In genomic region chr1:39082811-39083576, GRCh38 we compare ENCODE assay signal across 15 cellular contexts. TPM values are rescaled to one million over a fixed set of nuclear protein-coding genes. Genes with fewer than 3 reads are reported as not detected.
DNase-seq lines count a peak whose midpoint lies in the region; ATAC-seq lines count a peak whose summit lies in the region.
"Had no signal": no experiment of that assay in that cellular context is flagged by ENCODE, and none has a peak within 500 bp of the region (broad histone marks: within the 10 kb centered on the region; RNA-seq: fewer than 3 reads in every experiment).

No MANE protein-coding gene starts in this region.

- 0 out of 2 replicates have a peak, but pooled peaks cover 3% of the 10 kb centered on the region for H3K4me1 ChIP-seq in iPS-20b (ENCODE audit: insufficient read depth, low read length)

- CTCF ChIA-PET in activated CD4-positive, alpha-beta T cell treated with anti-CD3 and anti-CD28 coated beads for 36 hours (lab: Charles Lee) = interaction anchor here (0.5 to 1.8 kb wide), 6 partner anchors 9 to 332 kb away, joined by 3 to 13 read pairs (median 4); no protein-coding TSS in a partner anchor

- no peak for ATAC-seq in activated CD4-positive, alpha-beta T cell treated with anti-CD3 and anti-CD28 coated beads for 36 hours
- ATAC-seq in stimulated activated effector memory CD8-positive, alpha-beta T cell treated with anti-CD3 and anti-CD28 coated beads, Interleukin-12 subunit alpha, Interleukin-12 subunit beta, amount 100 ng/mL, for 72 hours = no peak
- no peak for ATAC-seq in HG02610 (IDR thresholded peaks at IDR 0.05; ENCODE audit: unreplicated experiment)
- ATAC-seq: left lobe of liver had no signal

- H3K9me3 Mint-ChIP-seq in activated CD4-positive, alpha-beta T cell treated with anti-CD3 and anti-CD28 coated beads for 36 hours (ENCODE audit: low read depth) = no peaks in the 10 kb centered on the region
- no peaks in the 10 kb centered on the region for H3K9me3 Mint-ChIP-seq in activated T-helper 1 cell treated with anti-CD3 and anti-CD28 coated beads, Interleukin-12 subunit alpha, Interleukin-12 subunit beta, Interleukin-2, Interleukin-4 antibody, amounts not matched to agents 30 ng/mL and 10 ng/mL and 1 ng/mL, durations not matched to agents 14 hours and 24 hours and 36 hours
- H3K9me3 Mint-ChIP-seq in stimulated activated effector memory CD8-positive, alpha-beta T cell treated with anti-CD3 and anti-CD28 coated beads, Interleukin-12 subunit alpha, Interleukin-12 subunit beta, amount 100 ng/mL, for 72 hours = no peaks in the 10 kb centered on the region

- peaks cover 8% of the 10 kb centered on the region for H3K4me1 Mint-ChIP-seq in activated CD4-positive, alpha-beta T cell treated with anti-CD3 and anti-CD28 coated beads for 36 hours
- H3K4me1 Mint-ChIP-seq in activated T-helper 1 cell treated with anti-CD3 and anti-CD28 coated beads, Interleukin-12 subunit alpha, Interleukin-12 subunit beta, Interleukin-2, Interleukin-4 antibody, amounts not matched to agents 30 ng/mL and 10 ng/mL and 1 ng/mL, durations not matched to agents 14 hours and 24 hours and 36 hours (ENCODE audit: low read depth) = no peaks in the 10 kb centered on the region
- peaks cover 27% of the 10 kb centered on the region for H3K4me1 Mint-ChIP-seq in stimulated activated effector memory CD8-positive, alpha-beta T cell treated with anti-CD3 and anti-CD28 coated beads, Interleukin-12 subunit alpha, Interleukin-12 subunit beta, amount 100 ng/mL, for 72 hours

- H3K9ac ChIP-seq in iPS-20b (ENCODE audit: low read depth, low read length) = no peak overlapping the region

- peaks cover 32% of the 10 kb centered on the region for H3K27me3 Mint-ChIP-seq in activated CD4-positive, alpha-beta T cell treated with anti-CD3 and anti-CD28 coated beads for 36 hours
- H3K27me3 Mint-ChIP-seq in activated T-helper 1 cell treated with anti-CD3 and anti-CD28 coated beads, Interleukin-12 subunit alpha, Interleukin-12 subunit beta, Interleukin-2, Interleukin-4 antibody, amounts not matched to agents 30 ng/mL and 10 ng/mL and 1 ng/mL, durations not matched to agents 14 hours and 24 hours and 36 hours (ENCODE audit: insufficient read depth) = peaks cover 56% of the 10 kb centered on the region

- H3K27me3 ChIP-seq in iPS-20b (ENCODE audit: insufficient read depth, low read length) = peaks cover 40% of the 10 kb centered on the region

- H3K27ac ChIP-seq in iPS-20b (ENCODE audit: low read length) = no peak overlapping the region

- POLR2A ChIA-PET in activated CD4-positive, alpha-beta T cell treated with anti-CD3 and anti-CD28 coated beads for 36 hours (lab: Charles Lee) = no interaction called here

- H3K27ac Mint-ChIP-seq in activated CD4-positive, alpha-beta T cell treated with anti-CD3 and anti-CD28 coated beads for 36 hours = no peak overlapping the region
- H3K27ac Mint-ChIP-seq in activated T-helper 1 cell treated with anti-CD3 and anti-CD28 coated beads, Interleukin-12 subunit alpha, Interleukin-12 subunit beta, Interleukin-2, Interleukin-4 antibody, amounts not matched to agents 30 ng/mL and 10 ng/mL and 1 ng/mL, durations not matched to agents 14 hours and 24 hours and 36 hours = no peak overlapping the region
- H3K27ac Mint-ChIP-seq in stimulated activated effector memory CD8-positive, alpha-beta T cell treated with anti-CD3 and anti-CD28 coated beads, Interleukin-12 subunit alpha, Interleukin-12 subunit beta, amount 100 ng/mL, for 72 hours = no peak overlapping the region

- H3K36me3 ChIP-seq in iPS-20b (ENCODE audit: insufficient read depth, low read depth, low read length) = peaks cover 4% of the 10 kb centered on the region; the same call in 1 of the 2 replicates

- peak overlapping the region; percentile 52 for H3K4me3 Mint-ChIP-seq in activated CD4-positive, alpha-beta T cell treated with anti-CD3 and anti-CD28 coated beads for 36 hours
- H3K4me3 Mint-ChIP-seq in activated T-helper 1 cell treated with anti-CD3 and anti-CD28 coated beads, Interleukin-12 subunit alpha, Interleukin-12 subunit beta, Interleukin-2, Interleukin-4 antibody, amounts not matched to agents 30 ng/mL and 10 ng/mL and 1 ng/mL, durations not matched to agents 14 hours and 24 hours and 36 hours = peak overlapping the region; percentile 66
- H3K4me3 Mint-ChIP-seq in stimulated activated effector memory CD8-positive, alpha-beta T cell treated with anti-CD3 and anti-CD28 coated beads, Interleukin-12 subunit alpha, Interleukin-12 subunit beta, amount 100 ng/mL, for 72 hours = peak overlapping the region; percentile 58

- peak overlapping the region; percentile 70; the same call in 1 of the 2 replicates for H3K4me3 ChIP-seq in iPS-20b (ENCODE audit: low read length)

- intact Hi-C loops in activated CD4-positive, alpha-beta T cell treated with anti-CD3 and anti-CD28 coated beads for 36 hours (cut with DNase I, micrococcal nuclease) = loop anchor here in 1 of 2 experiments (10.0 kb wide), 1 partner anchor 88 kb away; the partner anchor contains the start of gene AKIRIN1
- intact Hi-C loops in activated T-helper 1 cell treated with anti-CD3 and anti-CD28 coated beads, Interleukin-12 subunit alpha, Interleukin-12 subunit beta, Interleukin-2, Interleukin-4 antibody, amounts not matched to agents 30 ng/mL and 10 ng/mL and 1 ng/mL, durations not matched to agents 14 hours and 24 hours and 36 hours (cut with micrococcal nuclease) = loop anchor here (5.0 kb wide), 1 partner anchor 56 kb away; the partner anchor contains the start of gene NDUFS5

- DNase-seq in activated CD4-positive, alpha-beta T cell treated with anti-CD3 and anti-CD28 coated beads for 36 hours = no peak
- no peak for DNase-seq in activated CD4-positive, alpha-beta T cell treated with anti-CD3 and anti-CD28 coated beads for 4 hours
- DNase-seq in activated T-helper 1 cell treated with anti-CD3 and anti-CD28 coated beads, Interleukin-12 subunit alpha, Interleukin-12 subunit beta, Interleukin-2, Interleukin-4 antibody, amounts not matched to agents 30 ng/mL and 10 ng/mL and 1 ng/mL, durations not matched to agents 14 hours and 24 hours and 36 hours (ENCODE audit: low spot score) = no peak
- no peak for DNase-seq in stimulated activated effector memory CD8-positive, alpha-beta T cell treated with anti-CD3 and anti-CD28 coated beads, Interleukin-12 subunit alpha, Interleukin-12 subunit beta, amount 100 ng/mL, for 72 hours (ENCODE audit: low spot score in 2 of 2)
- no peak for DNase-seq in NCI-H2171 (lab: John Stamatoyannopoulos, UW)
- DNase-seq in effector CD4-positive, alpha-beta T cell = no peak
- DNase-seq: activated naive CD4-positive, alpha-beta T cell; cerebellar nuclear complex; KG1; NCI-H1436; NCI-H69; occipital lobe had no signal

- H3K36me3 Mint-ChIP-seq in activated CD4-positive, alpha-beta T cell treated with anti-CD3 and anti-CD28 coated beads for 36 hours (ENCODE audit: low read depth) = no peaks in the 10 kb centered on the region
- no peaks in the 10 kb centered on the region for H3K36me3 Mint-ChIP-seq in activated T-helper 1 cell treated with anti-CD3 and anti-CD28 coated beads, Interleukin-12 subunit alpha, Interleukin-12 subunit beta, Interleukin-2, Interleukin-4 antibody, amounts not matched to agents 30 ng/mL and 10 ng/mL and 1 ng/mL, durations not matched to agents 14 hours and 24 hours and 36 hours (ENCODE audit: low read depth)
- no peaks in the 10 kb centered on the region for H3K36me3 Mint-ChIP-seq in stimulated activated effector memory CD8-positive, alpha-beta T cell treated with anti-CD3 and anti-CD28 coated beads, Interleukin-12 subunit alpha, Interleukin-12 subunit beta, amount 100 ng/mL, for 72 hours

- no peaks in the 10 kb centered on the region for H3K9me3 ChIP-seq in iPS-20b (ENCODE audit: insufficient read depth, low read depth, low read length)

RNA-seq across cellular contexts. Expression of gene NDUFS5, which starts 56.8 kb away (rescaled TPM):
- 100 to 1,000 TPM; 150 to 220 TPM for total RNA-seq in activated CD4-positive, alpha-beta T cell treated with anti-CD3 and anti-CD28 coated beads for 36 hours
- 143 and 150 TPM in 2 replicates for total RNA-seq in activated T-helper 1 cell treated with anti-CD3 and anti-CD28 coated beads, Interleukin-12 subunit alpha, Interleukin-12 subunit beta, Interleukin-2, Interleukin-4 antibody, amounts not matched to agents 30 ng/mL and 10 ng/mL and 1 ng/mL, durations not matched to agents 14 hours and 24 hours and 36 hours
